In the genomic region with DNA sequence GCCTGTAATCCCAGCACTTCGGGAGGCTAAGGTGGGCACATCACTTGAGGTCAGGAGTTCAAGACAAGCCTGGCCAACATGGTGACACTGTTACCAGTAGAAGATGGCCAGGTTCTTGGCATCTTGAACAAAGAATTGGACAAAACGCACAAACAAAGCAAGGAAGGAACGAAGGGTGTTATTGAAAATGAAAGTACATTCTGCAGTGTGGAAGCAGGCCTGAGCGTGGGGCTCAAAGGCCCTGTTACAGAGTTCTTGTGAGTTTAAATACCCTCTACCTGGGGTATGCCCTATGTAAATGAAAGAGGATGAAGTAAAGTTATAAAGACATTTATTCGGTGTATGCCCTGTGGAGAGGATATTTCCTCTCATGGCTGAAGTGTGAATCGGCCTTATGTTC, we compare ENCODE assay signal across 11 cellular contexts. TPM values are rescaled to one million over a fixed set of nuclear protein-coding genes. Genes with fewer than 3 reads are reported as not detected.
DNase-seq lines count a peak whose midpoint lies in the region; ATAC-seq, FAIRE-seq and TF ChIP-seq lines count a peak whose summit lies in the region.
"Had no signal": no experiment of that assay in that cellular context is flagged by ENCODE, and none has a peak within 500 bp of the region (broad histone marks: within the 10 kb centered on the region; RNA-seq: fewer than 3 reads in every experiment).

No MANE protein-coding gene starts in this region.

- H4K20me1 ChIP-seq in HepG2 (ENCODE audit: insufficient read depth, low read length): no peaks in the 10 kb centered on the region

- TF ChIP-seq EP300 in HepG2 (IDR thresholded peaks at IDR 0.05; ENCODE audit: low read depth in 2 of 2, low read length in 2 of 2): no peak
- no peak for TF ChIP-seq EP300 in HepG2 (CRISPR knock-in tag; IDR thresholded peaks at IDR 0.05; ENCODE audit: borderline replicate concordance)
- TF ChIP-seq EP300 in transverse colon (IDR thresholded peaks at IDR 0.05; ENCODE audit: low read depth): no peak

- no peak overlapping the region for H3K9ac ChIP-seq in HepG2 (ENCODE audit: insufficient read depth, low read depth, low read length)
- H3K9ac ChIP-seq: KMS-11 had no signal

- no peak for TF ChIP-seq RAD21 in HepG2 (CRISPR knock-in tag; IDR thresholded peaks at IDR 0.05)

- TF ChIP-seq POLR2A in breast epithelium (IDR thresholded peaks at IDR 0.05): no peak
- TF ChIP-seq POLR2A in HepG2 (IDR thresholded peaks at IDR 0.05; ENCODE audit: insufficient read depth in 1 of 2, low read depth in 2 of 2, low read length in 2 of 2): no peak
- no peak for TF ChIP-seq POLR2A in transverse colon (IDR thresholded peaks at IDR 0.05)

- peak; percentile 62 for ATAC-seq in activated CD8-positive, alpha-beta T cell treated with anti-CD3 and anti-CD28 coated beads, Interleukin-2, amount 10 ng/mL, durations not matched to agents 7 days and 5 days
- ATAC-seq in HepG2: peak; percentile 38; the same call in 2 of the 3 replicates
- ATAC-seq: esophagus mucosa had no signal

- H3K4me3 ChIP-seq in breast epithelium (peak overlapping the region in 2 of 3 donors; percentile 12 to 52), HepG2 (replicated peaks in 1 of 3; ENCODE audit: insufficient read depth in 1 of 3, low read depth in 2 of 3, low read length in 3 of 3) (peak overlapping the region; percentile 25 to 28 (median 26); a peak in 4 of 6 replicates), transverse colon (no peak overlapping the region)
- H3K4me3 ChIP-seq: skin epidermis had no signal

- DNase-seq in breast epithelium (ENCODE audit: low spot score in 2 of 2) (no peak), MCF 10A (ENCODE audit: unreplicated experiment) (no peak), HepG2 (ENCODE audit: low spot score) (no peak), transverse colon (no peak), posterior cingulate gyrus (no peak), C1 segment of cervical spinal cord (lab: John Stamatoyannopoulos, UW) (no peak), retina (no peak)
- peak; percentile 45 for DNase-seq in activated CD8-positive, alpha-beta T cell treated with anti-CD3 and anti-CD28 coated beads, Interleukin-2, amount 10 ng/mL, durations not matched to agents 7 days and 5 days

- H3K4me2 ChIP-seq in HepG2 (ENCODE audit: low read depth, low read length): peak overlapping the region; percentile 66
- H3K4me2 ChIP-seq: KMS-11 had no signal

- TF ChIP-seq CTCF in breast epithelium (IDR thresholded peaks at IDR 0.05): no peak
- TF ChIP-seq CTCF in MCF 10A (IDR thresholded peaks at IDR 0.05; ENCODE audit: unreplicated experiment): no peak
- TF ChIP-seq CTCF in HepG2 (CRISPR knock-in tag; IDR thresholded peaks at IDR 0.05): no peak
- TF ChIP-seq CTCF in transverse colon (IDR thresholded peaks at IDR 0.05): no peak

- H3K36me3 ChIP-seq in breast epithelium: no peaks in the 10 kb centered on the region
- no peaks in the 10 kb centered on the region for H3K36me3 ChIP-seq in HepG2 (replicated peaks in 1 of 2; ENCODE audit: control insufficient read depth in 1 of 2, insufficient read depth in 2 of 2, low read length in 2 of 2)
- no peaks in the 10 kb centered on the region for H3K36me3 ChIP-seq in transverse colon

- H3K27ac ChIP-seq in breast epithelium (peak overlapping the region; percentile 55 to 68), HepG2 (ENCODE audit: extremely low read length, insufficient read depth, low read length) (no peak overlapping the region), transverse colon (peak overlapping the region in 3 of 4 donors; percentile 10 to 42 (median 37))
- H3K27ac ChIP-seq: KMS-11 had no signal

- H3K79me2 ChIP-seq in HepG2 (ENCODE audit: insufficient read depth, low read length): no peaks in the 10 kb centered on the region

- H3K27me3 ChIP-seq in breast epithelium: no peaks in the 10 kb centered on the region
- H3K27me3 ChIP-seq in HepG2 (ENCODE audit: control insufficient read depth in 1 of 2, insufficient read depth in 2 of 2, low read length in 2 of 2): no peaks in the 10 kb centered on the region
- no peaks in the 10 kb centered on the region for H3K27me3 ChIP-seq in transverse colon

- WGBS in HepG2 (ENCODE audit: low lambda C conversion rate): 21% methylated on average over 6 of the region's 6 CpGs
- 71 to 75% methylated on average over 6 of the region's 6 CpGs for WGBS in transverse colon (ENCODE audit: low coverage in 1 of 2), 2 donors

- peaks cover 23% of the 10 kb centered on the region for H3K36me3 Mint-ChIP-seq in MCF 10A (ENCODE audit: insufficient read depth, unreplicated experiment)
- peaks cover 5% of the 10 kb centered on the region for H3K36me3 Mint-ChIP-seq in activated CD8-positive, alpha-beta T cell treated with anti-CD3 and anti-CD28 coated beads, Interleukin-2, amount 10 ng/mL, durations not matched to agents 7 days and 5 days (ENCODE audit: low read depth)

- CTCF ChIA-PET in MCF 10A (lab: Yijun Ruan, JAX): interaction anchor here (0.7 kb wide), 2 partner anchors 22 to 73 kb away, joined by 3 to 4 read pairs; no protein-coding TSS in a partner anchor
- CTCF ChIA-PET in activated CD8-positive, alpha-beta T cell treated with anti-CD3 and anti-CD28 coated beads, Interleukin-2, amount 10 ng/mL, durations not matched to agents 7 days and 5 days (lab: Charles Lee): interaction anchor here (0.9 to 4.5 kb wide), 4 partner anchors 20 to 96 kb away, joined by 3 to 29 read pairs (median 6); a partner anchor contains a TSS
- CTCF ChIA-PET in HepG2 (lab: Yijun Ruan, JAX; ENCODE audit: low intra/inter-chr PET ratio, low total read pairs): no interaction called here

- H3K9me3 Mint-ChIP-seq in MCF 10A (ENCODE audit: unreplicated experiment): no peaks in the 10 kb centered on the region
- no peaks in the 10 kb centered on the region for H3K9me3 Mint-ChIP-seq in activated CD8-positive, alpha-beta T cell treated with anti-CD3 and anti-CD28 coated beads, Interleukin-2, amount 10 ng/mL, durations not matched to agents 7 days and 5 days (ENCODE audit: insufficient read depth)

- H3K4me1 Mint-ChIP-seq in MCF 10A (ENCODE audit: insufficient read depth, unreplicated experiment): peaks cover 23% of the 10 kb centered on the region
- peaks cover 56% of the 10 kb centered on the region for H3K4me1 Mint-ChIP-seq in activated CD8-positive, alpha-beta T cell treated with anti-CD3 and anti-CD28 coated beads, Interleukin-2, amount 10 ng/mL, durations not matched to agents 7 days and 5 days (ENCODE audit: low read depth)

- no peak for FAIRE-seq in HepG2 (lab: Jason Lieb, UNC)

- intact Hi-C loops in breast epithelium (cut with DNase I; ENCODE audit: low total_unique reads) (no loop called here), MCF 10A (cut with micrococcal nuclease) (no loop called here), HepG2 (cut with micrococcal nuclease; ENCODE audit: unreplicated experiment) (no loop called here), transverse colon (cut with DNase I; ENCODE audit: low total_unique reads) (no loop called here), posterior cingulate gyrus (cut with DNase I) (no loop called here)

- no peak overlapping the region for H3K27ac Mint-ChIP-seq in MCF 10A (ENCODE audit: low read depth, unreplicated experiment)
- H3K27ac Mint-ChIP-seq in activated CD8-positive, alpha-beta T cell treated with anti-CD3 and anti-CD28 coated beads, Interleukin-2, amount 10 ng/mL, durations not matched to agents 7 days and 5 days: peak overlapping the region; percentile 93

- POLR2A ChIA-PET in MCF 10A (lab: Yijun Ruan, JAX) (no interaction called here), HepG2 (lab: Yijun Ruan, JAX) (no interaction called here)
- POLR2A ChIA-PET in activated CD8-positive, alpha-beta T cell treated with anti-CD3 and anti-CD28 coated beads, Interleukin-2, amount 10 ng/mL, durations not matched to agents 7 days and 5 days (lab: Charles Lee): interaction anchor here (0.8 to 2.1 kb wide), 4 partner anchors 20 to 61 kb away, joined by 3 to 8 read pairs (median 4); a partner anchor contains a TSS

- H3K4me1 ChIP-seq in breast epithelium: peaks cover 0 to 7% of the 10 kb centered on the region in 2 donors
- peaks cover 39% of the 10 kb centered on the region for H3K4me1 ChIP-seq in HepG2 (ENCODE audit: insufficient read depth, low read length)
- peaks cover 0 to 5% (median 0%) of the 10 kb centered on the region in 4 donors for H3K4me1 ChIP-seq in transverse colon

- H2AFZ ChIP-seq in HepG2 (ENCODE audit: low read length): peak overlapping the region; percentile 61

- H3K9me3 ChIP-seq in breast epithelium (no peaks in the 10 kb centered on the region), HepG2 (ENCODE audit: low read length) (no peaks in the 10 kb centered on the region), transverse colon (no peaks in the 10 kb centered on the region)

- BruUV-seq in MCF 10A (replicated peaks; lab: Mats Ljungman, UMichigan) (no TSS peak), HepG2 (replicated peaks; lab: Mats Ljungman, UMichigan) (no TSS peak)

- no peaks in the 10 kb centered on the region for H3K27me3 Mint-ChIP-seq in MCF 10A (ENCODE audit: insufficient read depth, unreplicated experiment)
- no peaks in the 10 kb centered on the region for H3K27me3 Mint-ChIP-seq in activated CD8-positive, alpha-beta T cell treated with anti-CD3 and anti-CD28 coated beads, Interleukin-2, amount 10 ng/mL, durations not matched to agents 7 days and 5 days (ENCODE audit: low read depth)

- H3K4me3 Mint-ChIP-seq in MCF 10A (ENCODE audit: unreplicated experiment): no peak overlapping the region
- peak overlapping the region; percentile 77 for H3K4me3 Mint-ChIP-seq in activated CD8-positive, alpha-beta T cell treated with anti-CD3 and anti-CD28 coated beads, Interleukin-2, amount 10 ng/mL, durations not matched to agents 7 days and 5 days

- in situ Hi-C loops in HepG2 (cut with HindIII; ENCODE audit: extremely low pct_ligation_motif_present, low pct_unique_long_range_greater_than_20kb): no loop called here
- in situ Hi-C loops in transverse colon (cut with MboI; ENCODE audit: low pct_ligation_motif_present in 1 of 4, low pct_unique_long_range_greater_than_20kb in 1 of 4, low sequenced_read_pairs in 3 of 4): loop anchor here in 2 of 4 donors (25.0 kb wide), 2 partner anchors 91 to 359 kb away; no protein-coding TSS in a partner anchor

RNA-seq across cellular contexts. Expression of a gene that starts 20.8 kb away (rescaled TPM):
- total RNA-seq in breast epithelium (100 to 1,000 TPM in 1 of 3 donors, 10 to 100 TPM in 2; 47.7 to 113 (median 81.0) TPM), MCF 10A (2022) (49.8 and 50.9 TPM in 2 replicates), HepG2 (2016; rRNA removed; fragmentation: Illumina TruSeq; extraction: Trizol) (20.1 and 22.3 TPM in 2 replicates), transverse colon (10 to 100 TPM; 32.5 to 81.4 (median 51.8) TPM)
- 10 to 100 TPM; 38.2 to 39.5 TPM for total RNA-seq in activated CD8-positive, alpha-beta T cell treated with anti-CD3 and anti-CD28 coated beads, Interleukin-2, amount 10 ng/mL, durations not matched to agents 7 days and 5 days
- total RNA-seq in HepG2 (2016; cell fraction: cytosol; rRNA removed; fragmentation: Illumina TruSeq; extraction: Trizol; ENCODE audit: low read depth): 12.4 and 17.6 TPM in 2 replicates
- total RNA-seq in HepG2 (2016; cell fraction: insoluble cytoplasmic fraction; rRNA removed; fragmentation: Illumina TruSeq; extraction: Trizol): 21.4 and 21.8 TPM in 2 replicates
- 6.8 and 8.7 TPM in 2 replicates for total RNA-seq in HepG2 (2016; cell fraction: membrane; rRNA removed; fragmentation: Illumina TruSeq; extraction: Trizol)
- 33.8 and 35.2 TPM in 2 replicates for total RNA-seq in HepG2 (2016; cell fraction: nucleus; rRNA removed; fragmentation: Illumina TruSeq; extraction: Trizol)
- polyA plus RNA-seq in HepG2 (2011; rRNA removed): 7.6 and 9.9 TPM in 2 replicates
- polyA plus RNA-seq in HepG2 (2011; cell fraction: cytosol; rRNA removed): 3.7 and 6.4 TPM in 2 replicates
- polyA plus RNA-seq in HepG2 (2011; cell fraction: nucleus; rRNA removed): 8.2 and 10.0 TPM in 2 replicates
- polyA plus RNA-seq in HepG2 (2012): 9.6 and 11.9 TPM in 2 replicates
- 0.41 and 0.44 TPM in 2 replicates for polyA plus RNA-seq in HepG2 (2016; cell fraction: cytosol; fragmentation: Illumina TruSeq; extraction: Trizol; ENCODE audit: low read depth)
- polyA plus RNA-seq in HepG2 (2016; cell fraction: insoluble cytoplasmic fraction; fragmentation: Illumina TruSeq; extraction: Trizol; ENCODE audit: low read depth): 13.7 and 14.3 TPM in 2 replicates
- 1.9 and 2.1 TPM in 2 replicates for polyA plus RNA-seq in HepG2 (2016; cell fraction: membrane; fragmentation: Illumina TruSeq; extraction: Trizol; ENCODE audit: low read depth)
- polyA plus RNA-seq in HepG2 (2016; cell fraction: nucleus; fragmentation: Illumina TruSeq; extraction: Trizol; ENCODE audit: insufficient read depth, low read depth): 9.6 and 12.3 TPM in 2 replicates
- 36.0 and 45.8 TPM in 2 replicates for polyA minus RNA-seq in HepG2 (2011; rRNA and poly(A)+ RNA removed; ENCODE audit: low replicate concordance)
- polyA minus RNA-seq in HepG2 (2011; cell fraction: cytosol; rRNA and poly(A)+ RNA removed): 25.9 and 29.8 TPM in 2 replicates
- polyA minus RNA-seq in HepG2 (2011; cell fraction: nucleus; rRNA and poly(A)+ RNA removed): 152 and 172 TPM in 2 replicates

Comparison
In these comparisons a context has a peak if more than half of its experiments do, and no peak if none do; other contexts are left out.
1. H3K4me3 ChIP-seq: peak in breast epithelium (2 of 3) and HepG2 (3 of 3); none in transverse colon (0 of 4).